8 cellular contexts compared by ENCODE assay signal in the genomic region with DNA sequence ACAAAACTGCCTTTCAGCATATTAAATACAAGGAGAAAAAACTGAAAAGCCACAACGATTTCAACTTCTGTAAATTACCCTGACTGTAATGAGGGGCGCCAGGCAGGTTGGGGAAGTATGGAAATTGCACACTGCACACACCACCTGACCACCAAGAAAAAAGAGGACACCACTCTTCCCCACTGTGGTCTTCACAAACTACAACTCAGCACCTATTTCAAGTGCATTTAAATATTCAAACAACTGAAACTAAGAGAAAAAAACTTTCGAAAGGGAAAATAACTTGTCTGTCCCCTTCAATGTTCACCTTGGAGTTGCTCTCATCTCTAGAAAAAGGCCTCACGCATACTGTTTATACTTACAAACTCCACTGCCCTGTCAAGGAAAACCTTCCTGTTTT. TPM values are rescaled to one million over a fixed set of nuclear protein-coding genes. Genes with fewer than 3 reads are reported as not detected.
DNase-seq lines count a peak whose midpoint lies in the region; ATAC-seq, FAIRE-seq and TF ChIP-seq lines count a peak whose summit lies in the region.

No MANE protein-coding gene starts in this region.

- POLR2A ChIA-PET in activated CD8-positive, alpha-beta T cell treated with anti-CD3 and anti-CD28 coated beads, Interleukin-2, amount 10 ng/mL, durations not matched to agents 7 days and 5 days (lab: Charles Lee) = interaction anchor here (0.8 to 4.5 kb wide), 5 partner anchors 46 to 126 kb away, joined by 3 to 26 read pairs (median 6); partner anchors contain the start of genes GTPBP4, IDI1 and WDR37

- H3K9me3 ChIP-seq in kidney (ENCODE audit: control insufficient read depth in 1 of 2, low read length in 2 of 2) (no peaks in the 10 kb centered on the region), tibial artery (no peaks in the 10 kb centered on the region)

- H3K4me3 Mint-ChIP-seq in activated CD8-positive, alpha-beta T cell treated with anti-CD3 and anti-CD28 coated beads, Interleukin-2, amount 10 ng/mL, durations not matched to agents 7 days and 5 days = peak overlapping the region; percentile 96

- CTCF ChIA-PET in activated CD8-positive, alpha-beta T cell treated with anti-CD3 and anti-CD28 coated beads, Interleukin-2, amount 10 ng/mL, durations not matched to agents 7 days and 5 days (lab: Charles Lee) = interaction anchor here (1.7 kb wide), 1 partner anchor 11 kb away, joined by 7 read pairs; no protein-coding TSS in a partner anchor

- no peaks in the 10 kb centered on the region for H3K27me3 ChIP-seq in tibial artery

- H3K27ac ChIP-seq in kidney (ENCODE audit: low read depth in 2 of 2, low read length in 2 of 2) = peak overlapping the region; percentile 55 to 78
- peak overlapping the region; percentile 90 to 93 for H3K27ac ChIP-seq in tibial artery

- DNase-seq in GM12865 (ENCODE audit: low read depth) = peak; percentile 73
- no peak for DNase-seq in activated CD8-positive, alpha-beta T cell treated with anti-CD3 and anti-CD28 coated beads, Interleukin-2, amount 10 ng/mL, durations not matched to agents 7 days and 5 days
- DNase-seq in kidney = no peak
- no peak for DNase-seq in tibial artery
- DNase-seq in inferior parietal cortex (ENCODE audit: extremely low spot score) = no peak
- no peak for DNase-seq in SK-N-DZ (ENCODE audit: low spot score)

- intact Hi-C loops in kidney (cut with DNase I) = no loop called here
- intact Hi-C loops in tibial artery (cut with DNase I; ENCODE audit: low total_unique reads) = loop anchor here (2.0 to 10.0 kb wide), 3 partner anchors 59 to 415 kb away; partner anchors contain the start of genes GTPBP4 and WDR37

- H3K9ac ChIP-seq in kidney (ENCODE audit: low read length in 2 of 2) = peak overlapping the region; percentile 83 to 96

- H3K9me3 Mint-ChIP-seq in activated CD8-positive, alpha-beta T cell treated with anti-CD3 and anti-CD28 coated beads, Interleukin-2, amount 10 ng/mL, durations not matched to agents 7 days and 5 days (ENCODE audit: insufficient read depth) = no peaks in the 10 kb centered on the region

- H3K4me3 ChIP-seq in GM12865 (ENCODE audit: low read depth, low read length) (peak overlapping the region; percentile 95), kidney (ENCODE audit: low read length in 2 of 2) (peak overlapping the region; percentile 74 to 93), tibial artery (peak overlapping the region; percentile 88 to 96)

- TF ChIP-seq CTCF in GM12865 (IDR thresholded peaks at IDR 0.05; ENCODE audit: insufficient read depth, low read depth, low read length, missing control alignments) (no peak), kidney (IDR thresholded peaks at IDR 0.05; ENCODE audit: borderline replicate concordance, extremely low read depth, insufficient read depth) (no peak), tibial artery (IDR thresholded peaks at IDR 0.05) (no peak)

- ATAC-seq in HG02938 (IDR thresholded peaks at IDR 0.05; ENCODE audit: unreplicated experiment) = peak; percentile 27
- no peak for ATAC-seq in activated CD8-positive, alpha-beta T cell treated with anti-CD3 and anti-CD28 coated beads, Interleukin-2, amount 10 ng/mL, durations not matched to agents 7 days and 5 days
- no peak for ATAC-seq in HG02973 (IDR thresholded peaks at IDR 0.05; ENCODE audit: unreplicated experiment)

- H3K4me1 ChIP-seq in kidney (ENCODE audit: control insufficient read depth in 1 of 2, insufficient read depth in 1 of 2, low read depth in 1 of 2, low read length in 2 of 2) (peaks cover 12 to 23% of the 10 kb centered on the region in 2 donors), tibial artery (peaks cover 0 to 47% (median 30%) of the 10 kb centered on the region in 4 donors)

- H3K36me3 Mint-ChIP-seq in activated CD8-positive, alpha-beta T cell treated with anti-CD3 and anti-CD28 coated beads, Interleukin-2, amount 10 ng/mL, durations not matched to agents 7 days and 5 days (ENCODE audit: low read depth) = peaks cover 22% of the 10 kb centered on the region

- H3K27me3 Mint-ChIP-seq in activated CD8-positive, alpha-beta T cell treated with anti-CD3 and anti-CD28 coated beads, Interleukin-2, amount 10 ng/mL, durations not matched to agents 7 days and 5 days (ENCODE audit: low read depth) = no peaks in the 10 kb centered on the region

- H3K4me1 Mint-ChIP-seq in activated CD8-positive, alpha-beta T cell treated with anti-CD3 and anti-CD28 coated beads, Interleukin-2, amount 10 ng/mL, durations not matched to agents 7 days and 5 days (ENCODE audit: low read depth) = peaks cover 42% of the 10 kb centered on the region

- no peak for FAIRE-seq in kidney (lab: Jason Lieb, UNC)

- peak overlapping the region; percentile 96 for H3K27ac Mint-ChIP-seq in activated CD8-positive, alpha-beta T cell treated with anti-CD3 and anti-CD28 coated beads, Interleukin-2, amount 10 ng/mL, durations not matched to agents 7 days and 5 days

- peaks cover 0 to 1% of the 10 kb centered on the region in 2 donors for H3K36me3 ChIP-seq in kidney (ENCODE audit: control insufficient read depth in 1 of 2, insufficient read depth in 2 of 2, low read length in 2 of 2)
- H3K36me3 ChIP-seq in tibial artery = peaks cover 0 to 7% (median 4%) of the 10 kb centered on the region in 3 donors

RNA-seq across cellular contexts. Expression of gene LARP4B, which starts 1.5 kb away (rescaled TPM):
- 100 to 1,000 TPM; 107 to 108 TPM for total RNA-seq in activated CD8-positive, alpha-beta T cell treated with anti-CD3 and anti-CD28 coated beads, Interleukin-2, amount 10 ng/mL, durations not matched to agents 7 days and 5 days
- 96.6 TPM for total RNA-seq in kidney
- polyA plus RNA-seq in kidney (ENCODE audit: insufficient read depth, low read depth, low replicate concordance) = 12.9 TPM
- polyA plus RNA-seq in SK-N-DZ (2014; cell fraction: cytosol; rRNA removed) = 20.2 and 29.4 TPM in 2 replicates
- polyA plus RNA-seq in SK-N-DZ (2014; cell fraction: nucleus; rRNA removed) = 29.0 and 48.3 TPM in 2 replicates

RNA-seq across cellular contexts. Expression of gene GTPBP4, which starts 58.3 kb away (rescaled TPM):
- 10 to 100 TPM; 66.0 to 67.1 TPM for total RNA-seq in activated CD8-positive, alpha-beta T cell treated with anti-CD3 and anti-CD28 coated beads, Interleukin-2, amount 10 ng/mL, durations not matched to agents 7 days and 5 days
- 37.1 TPM for total RNA-seq in kidney
- polyA plus RNA-seq in kidney (ENCODE audit: insufficient read depth, low read depth, low replicate concordance) = 18.9 TPM
- 63.1 and 76.5 TPM in 2 replicates for polyA plus RNA-seq in SK-N-DZ (2014; cell fraction: cytosol; rRNA removed)
- 63.2 and 132 TPM in 2 replicates for polyA plus RNA-seq in SK-N-DZ (2014; cell fraction: nucleus; rRNA removed)
